ENCODE assay signal across 21 cellular contexts in genomic region chr16:57432505-57432904, GRCh38. TPM values are rescaled to one million over a fixed set of nuclear protein-coding genes. Genes with fewer than 3 reads are reported as not detected.
"Had no signal": no experiment of that assay in that cellular context is flagged by ENCODE, and none has a peak within 500 bp of the region (broad histone marks: within the 10 kb centered on the region; RNA-seq: fewer than 3 reads in every experiment).

No MANE protein-coding gene starts in this region.

- H3K4me1 Mint-ChIP-seq: activated CD4-positive, alpha-beta T cell treated with anti-CD3 and anti-CD28 coated beads, Interleukin-2, amount 10 ng/mL, durations not matched to agents 24 days and 14 days; memory B cell; WTC11 had no signal

- DNase-seq: activated CD4-positive, alpha-beta T cell treated with anti-CD3 and anti-CD28 coated beads, Interleukin-2, amount 10 ng/mL, durations not matched to agents 24 days and 14 days; activated CD8-positive, alpha-beta memory T cell treated with anti-CD3 and anti-CD28 coated beads, Interleukin-2, amount 50 U/mL, for 48 hours; activated gamma-delta T cell treated with Interleukin-2 at 50 U/mL for 16 hours; adrenal gland; gastrocnemius medialis; heart left ventricle; left ventricle myocardium superior; SK-N-SH; tibial artery had no signal

- H3K79me2 ChIP-seq: parathyroid adenoma had no signal

- H2AFZ ChIP-seq: parathyroid adenoma had no signal

- H3K4me1 ChIP-seq: adrenal gland, breast epithelium, gastrocnemius medialis, heart left ventricle, parathyroid adenoma, tibial artery had no signal

- H3K9me3 Mint-ChIP-seq: activated CD4-positive, alpha-beta T cell treated with anti-CD3 and anti-CD28 coated beads, Interleukin-2, amount 10 ng/mL, durations not matched to agents 24 days and 14 days; memory B cell; natural killer cell treated with Interleukin-12 subunit alpha and Interleukin-12 subunit beta and Interleukin-15 and Interleukin-18, amount 100 ng/mL, for 72 hours; WTC11 had no signal

- H3K4me3 ChIP-seq: adrenal gland, breast epithelium, coronary artery, gastrocnemius medialis, heart left ventricle, tibial artery had no signal

- H3K4me2 ChIP-seq: SK-N-SH had no signal

- H3K4me3 Mint-ChIP-seq: activated CD4-positive, alpha-beta T cell treated with anti-CD3 and anti-CD28 coated beads, Interleukin-2, amount 10 ng/mL, durations not matched to agents 24 days and 14 days; memory B cell; natural killer cell treated with Interleukin-12 subunit alpha and Interleukin-12 subunit beta and Interleukin-15 and Interleukin-18, amount 100 ng/mL, for 72 hours; WTC11 had no signal

- ATAC-seq: gastrocnemius medialis; heart left ventricle; left ventricle myocardium superior; natural killer cell treated with Interleukin-12 subunit alpha and Interleukin-12 subunit beta and Interleukin-15 and Interleukin-18, amount 100 ng/mL, for 72 hours; WTC11 had no signal

- H3K27me3 ChIP-seq: adrenal gland, breast epithelium, gastrocnemius medialis, heart left ventricle, neutrophil, tibial artery had no signal

- H3K9me3 ChIP-seq: adrenal gland, breast epithelium, gastrocnemius medialis, heart left ventricle, neutrophil, SK-N-SH, tibial artery had no signal

- H3K27ac ChIP-seq: adrenal gland, breast epithelium, coronary artery, gastrocnemius medialis, heart left ventricle, neutrophil, parathyroid adenoma, tibial artery had no signal

- H3K27me3 Mint-ChIP-seq: activated CD4-positive, alpha-beta T cell treated with anti-CD3 and anti-CD28 coated beads, Interleukin-2, amount 10 ng/mL, durations not matched to agents 24 days and 14 days; memory B cell; natural killer cell treated with Interleukin-12 subunit alpha and Interleukin-12 subunit beta and Interleukin-15 and Interleukin-18, amount 100 ng/mL, for 72 hours had no signal

- FAIRE-seq: astrocyte had no signal

- H3K9ac ChIP-seq: parathyroid adenoma, SK-N-SH had no signal

- H3K27ac Mint-ChIP-seq: activated CD4-positive, alpha-beta T cell treated with anti-CD3 and anti-CD28 coated beads, Interleukin-2, amount 10 ng/mL, durations not matched to agents 24 days and 14 days; memory B cell; natural killer cell treated with Interleukin-12 subunit alpha and Interleukin-12 subunit beta and Interleukin-15 and Interleukin-18, amount 100 ng/mL, for 72 hours; WTC11 had no signal

RNA-seq across cellular contexts. Expression of gene CCL17, which starts 27.9 kb away (rescaled TPM):
- total RNA-seq: activated CD4-positive, alpha-beta T cell treated with anti-CD3 and anti-CD28 coated beads, Interleukin-2, amount 10 ng/mL, durations not matched to agents 24 days and 14 days; adrenal gland; astrocyte; breast epithelium; epithelial cell of proximal tubule; gastrocnemius medialis; kidney epithelial cell; left ventricle myocardium superior; subcutaneous adipose tissue; urinary bladder; WTC11 had no signal
- polyA plus RNA-seq: adrenal gland, SK-N-SH, urinary bladder had no signal
